In the genomic region with DNA sequence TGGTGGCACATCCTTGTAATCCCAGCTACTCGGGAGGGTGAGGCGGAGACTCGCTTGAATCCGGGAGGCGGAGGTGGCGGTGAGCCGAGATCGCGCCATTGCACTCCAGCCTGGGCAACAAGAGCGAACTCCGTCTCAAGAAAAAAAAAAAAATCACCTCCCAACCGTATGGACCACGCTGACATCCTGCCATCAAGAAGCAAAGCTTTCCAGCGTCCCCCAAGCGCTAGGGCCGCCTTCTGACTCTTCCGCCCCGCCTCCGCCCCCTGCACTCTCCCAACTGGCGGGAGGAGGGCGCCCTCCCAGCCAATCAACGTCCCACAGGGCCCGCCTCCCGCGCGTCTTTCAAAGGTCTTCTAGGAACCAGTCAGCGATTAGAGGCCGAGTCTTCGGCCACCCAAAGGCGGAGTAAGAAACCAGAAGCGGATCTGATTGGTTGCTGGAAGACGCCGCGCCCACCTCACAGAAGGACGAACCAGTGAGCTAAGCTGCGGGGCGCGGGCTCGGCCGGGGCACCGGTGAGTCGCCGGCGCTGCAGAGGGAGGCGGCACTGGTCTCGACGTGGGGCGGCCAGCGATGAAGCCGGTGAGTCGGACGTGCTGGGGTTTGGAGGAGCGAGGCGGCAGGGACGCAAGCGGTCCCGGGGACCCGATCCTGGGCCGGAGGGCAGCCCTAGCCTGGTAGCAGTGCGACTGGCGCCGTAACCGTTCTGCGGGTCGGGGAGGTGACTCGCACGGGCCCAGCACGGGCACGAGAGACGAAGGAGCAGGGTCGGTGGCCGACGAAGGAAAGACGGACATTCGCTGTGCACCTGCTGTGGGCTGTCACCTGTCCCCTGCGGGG, we compare ENCODE assay signal across 1 cellular context.
TF ChIP-seq lines count a peak whose summit lies in the region.

A gene with protein sequence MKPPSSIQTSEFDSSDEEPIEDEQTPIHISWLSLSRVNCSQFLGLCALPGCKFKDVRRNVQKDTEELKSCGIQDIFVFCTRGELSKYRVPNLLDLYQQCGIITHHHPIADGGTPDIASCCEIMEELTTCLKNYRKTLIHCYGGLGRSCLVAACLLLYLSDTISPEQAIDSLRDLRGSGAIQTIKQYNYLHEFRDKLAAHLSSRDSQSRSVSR (plus strand): TSS at position 515 of the 843 bp plus-strand sequence. CDS start 62 bp downstream, at position 577.

TF ChIP-seq in HepG2, 621 proteins besides CTCF, POLR2A, EP300 and RAD21 (continued from another document and continues in another):
- TF ChIP-seq SNAI1 (CRISPR knock-in tag; IDR thresholded peaks at IDR 0.05; ENCODE audit: borderline replicate concordance) (no peak), MLXIP (CRISPR knock-in tag; IDR thresholded peaks at IDR 0.05; ENCODE audit: borderline replicate concordance) (no peak), TGIF2 (CRISPR knock-in tag; IDR thresholded peaks at IDR 0.05) (peak; percentile 87), ZMAT3 (CRISPR knock-in tag; conservative IDR thresholded peaks at IDR 0.05) (no peak; the same call in 1 of the 2 replicates), ZNF580 (CRISPR knock-in tag; IDR thresholded peaks at IDR 0.05; ENCODE audit: borderline replicate concordance, low read depth) (peak; percentile 53), PITX1 (CRISPR knock-in tag; IDR thresholded peaks at IDR 0.05) (peak; percentile 24; the same call in 1 of the 2 replicates), NFE2L2 (IDR thresholded peaks at IDR 0.05; ENCODE audit: low read length) (no peak), ZNF598 (CRISPR knock-in tag; IDR thresholded peaks at IDR 0.05; ENCODE audit: borderline replicate concordance) (peak; percentile 22; the same call in 1 of the 2 replicates), PHB2 (IDR thresholded peaks at IDR 0.05; ENCODE audit: partially characterized antibody) (no peak), PHF5A (CRISPR knock-in tag; IDR thresholded peaks at IDR 0.05; ENCODE audit: low read depth, unreplicated experiment) (no peak), STAT6 (CRISPR knock-in tag; IDR thresholded peaks at IDR 0.05; ENCODE audit: borderline replicate concordance) (no peak), ZNF7 (CRISPR knock-in tag; IDR thresholded peaks at IDR 0.05) (no peak), AGO1 (IDR thresholded peaks at IDR 0.05; ENCODE audit: low read depth, low read length, poor library complexity, severe bottlenecking) (no peak), THAP7 (CRISPR knock-in tag; IDR thresholded peaks at IDR 0.05) (no peak), NFAT5 (CRISPR knock-in tag; IDR thresholded peaks at IDR 0.05) (no peak), ZBTB26 (CRISPR knock-in tag; IDR thresholded peaks at IDR 0.05; ENCODE audit: borderline replicate concordance) (0 out of 2 replicates have a peak, but pooled peaks have one; percentile 25), RFX3 (CRISPR knock-in tag; IDR thresholded peaks at IDR 0.05) (no peak), THRA (CRISPR knock-in tag; IDR thresholded peaks at IDR 0.05; ENCODE audit: borderline replicate concordance) (0 out of 2 replicates have a peak, but pooled peaks have one; percentile 18), SRSF9 (IDR thresholded peaks at IDR 0.05; ENCODE audit: borderline replicate concordance, insufficient read depth, low read depth, low read length, poor library complexity, severe bottlenecking) (no peak), KDM2A (CRISPR knock-in tag; IDR thresholded peaks at IDR 0.05; ENCODE audit: borderline replicate concordance, low read depth) (peak; percentile 72), ZNF10 (CRISPR knock-in tag; IDR thresholded peaks at IDR 0.05; ENCODE audit: borderline replicate concordance, low read depth) (no peak)
- TF ChIP-seq, protein P1, sequence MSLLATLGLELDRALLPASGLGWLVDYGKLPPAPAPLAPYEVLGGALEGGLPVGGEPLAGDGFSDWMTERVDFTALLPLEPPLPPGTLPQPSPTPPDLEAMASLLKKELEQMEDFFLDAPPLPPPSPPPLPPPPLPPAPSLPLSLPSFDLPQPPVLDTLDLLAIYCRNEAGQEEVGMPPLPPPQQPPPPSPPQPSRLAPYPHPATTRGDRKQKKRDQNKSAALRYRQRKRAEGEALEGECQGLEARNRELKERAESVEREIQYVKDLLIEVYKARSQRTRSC (CRISPR knock-in tag; IDR thresholded peaks at IDR 0.05; ENCODE audit: low read depth), result no peak
- TF ChIP-seq, protein P2, sequence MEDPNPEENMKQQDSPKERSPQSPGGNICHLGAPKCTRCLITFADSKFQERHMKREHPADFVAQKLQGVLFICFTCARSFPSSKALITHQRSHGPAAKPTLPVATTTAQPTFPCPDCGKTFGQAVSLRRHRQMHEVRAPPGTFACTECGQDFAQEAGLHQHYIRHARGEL (CRISPR knock-in tag; IDR thresholded peaks at IDR 0.05), result peak; percentile 94
- TF ChIP-seq, protein P3, sequence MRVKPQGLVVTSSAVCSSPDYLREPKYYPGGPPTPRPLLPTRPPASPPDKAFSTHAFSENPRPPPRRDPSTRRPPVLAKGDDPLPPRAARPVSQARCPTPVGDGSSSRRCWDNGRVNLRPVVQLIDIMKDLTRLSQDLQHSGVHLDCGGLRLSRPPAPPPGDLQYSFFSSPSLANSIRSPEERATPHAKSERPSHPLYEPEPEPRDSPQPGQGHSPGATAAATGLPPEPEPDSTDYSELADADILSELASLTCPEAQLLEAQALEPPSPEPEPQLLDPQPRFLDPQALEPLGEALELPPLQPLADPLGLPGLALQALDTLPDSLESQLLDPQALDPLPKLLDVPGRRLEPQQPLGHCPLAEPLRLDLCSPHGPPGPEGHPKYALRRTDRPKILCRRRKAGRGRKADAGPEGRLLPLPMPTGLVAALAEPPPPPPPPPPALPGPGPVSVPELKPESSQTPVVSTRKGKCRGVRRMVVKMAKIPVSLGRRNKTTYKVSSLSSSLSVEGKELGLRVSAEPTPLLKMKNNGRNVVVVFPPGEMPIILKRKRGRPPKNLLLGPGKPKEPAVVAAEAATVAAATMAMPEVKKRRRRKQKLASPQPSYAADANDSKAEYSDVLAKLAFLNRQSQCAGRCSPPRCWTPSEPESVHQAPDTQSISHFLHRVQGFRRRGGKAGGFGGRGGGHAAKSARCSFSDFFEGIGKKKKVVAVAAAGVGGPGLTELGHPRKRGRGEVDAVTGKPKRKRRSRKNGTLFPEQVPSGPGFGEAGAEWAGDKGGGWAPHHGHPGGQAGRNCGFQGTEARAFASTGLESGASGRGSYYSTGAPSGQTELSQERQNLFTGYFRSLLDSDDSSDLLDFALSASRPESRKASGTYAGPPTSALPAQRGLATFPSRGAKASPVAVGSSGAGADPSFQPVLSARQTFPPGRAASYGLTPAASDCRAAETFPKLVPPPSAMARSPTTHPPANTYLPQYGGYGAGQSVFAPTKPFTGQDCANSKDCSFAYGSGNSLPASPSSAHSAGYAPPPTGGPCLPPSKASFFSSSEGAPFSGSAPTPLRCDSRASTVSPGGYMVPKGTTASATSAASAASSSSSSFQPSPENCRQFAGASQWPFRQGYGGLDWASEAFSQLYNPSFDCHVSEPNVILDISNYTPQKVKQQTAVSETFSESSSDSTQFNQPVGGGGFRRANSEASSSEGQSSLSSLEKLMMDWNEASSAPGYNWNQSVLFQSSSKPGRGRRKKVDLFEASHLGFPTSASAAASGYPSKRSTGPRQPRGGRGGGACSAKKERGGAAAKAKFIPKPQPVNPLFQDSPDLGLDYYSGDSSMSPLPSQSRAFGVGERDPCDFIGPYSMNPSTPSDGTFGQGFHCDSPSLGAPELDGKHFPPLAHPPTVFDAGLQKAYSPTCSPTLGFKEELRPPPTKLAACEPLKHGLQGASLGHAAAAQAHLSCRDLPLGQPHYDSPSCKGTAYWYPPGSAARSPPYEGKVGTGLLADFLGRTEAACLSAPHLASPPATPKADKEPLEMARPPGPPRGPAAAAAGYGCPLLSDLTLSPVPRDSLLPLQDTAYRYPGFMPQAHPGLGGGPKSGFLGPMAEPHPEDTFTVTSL (CRISPR knock-in tag; IDR thresholded peaks at IDR 0.05; ENCODE audit: borderline replicate concordance), result no peak
